9 cellular contexts compared by ENCODE assay signal in genomic region chr20:31602779-31603441, GRCh38. TPM values are rescaled to one million over a fixed set of nuclear protein-coding genes. Genes with fewer than 3 reads are reported as not detected.
DNase-seq lines count a peak whose midpoint lies in the region; ATAC-seq and TF ChIP-seq lines count a peak whose summit lies in the region.
"Had no signal": no experiment of that assay in that cellular context is flagged by ENCODE, and none has a peak within 500 bp of the region (broad histone marks: within the 10 kb centered on the region; RNA-seq: fewer than 3 reads in every experiment).

No MANE protein-coding gene starts in this region.

- DNase-seq in Calu3: peak; percentile 84
- peak; percentile 22 for DNase-seq in activated CD4-positive, alpha-beta T cell treated with anti-CD3 and anti-CD28 coated beads, Interleukin-2, amount 50 U/mL, for 1 hour
- peak; percentile 73 to 79 for DNase-seq in foreskin fibroblast
- DNase-seq in stimulated activated CD8-positive, alpha-beta memory T cell treated with anti-CD3 and anti-CD28 coated beads, Interleukin-4, amount 100 ng/mL, for 48 hours: peak; percentile 72
- DNase-seq in NCI-H1105 (lab: John Stamatoyannopoulos, UW): no peak
- DNase-seq in NCI-H2029 (lab: John Stamatoyannopoulos, UW): no peak

- H3K36me3 Mint-ChIP-seq in Calu3 (ENCODE audit: insufficient read depth, unreplicated experiment): peaks cover 69% of the 10 kb centered on the region

- CTCF ChIA-PET in Calu3 (lab: Charles Lee): interaction anchor here (0.6 to 3.7 kb wide), 14 partner anchors 9 to 85 kb away, joined by 3 to 57 read pairs (median 6); no protein-coding TSS in a partner anchor

- H3K27me3 ChIP-seq in KMS-11 (ENCODE audit: insufficient read depth, low read depth): no peaks in the 10 kb centered on the region

- H3K4me2 ChIP-seq in KMS-11: peak overlapping the region; percentile 91

- H3K27ac Mint-ChIP-seq in Calu3 (ENCODE audit: unreplicated experiment): peak overlapping the region; percentile 93
- H3K27ac Mint-ChIP-seq: stimulated activated naive CD8-positive, alpha-beta T cell treated with anti-CD3 and anti-CD28 coated beads, Interleukin-15, Interleukin-2, amounts not matched to agents 100 ng/mL and 50 ng/mL, for 24 hours had no signal

- peak overlapping the region; percentile 13; the same call in 1 of the 2 replicates for H2AFZ ChIP-seq in KMS-11 (ENCODE audit: low read depth)

- H3K27ac ChIP-seq in KMS-11: peak overlapping the region; percentile 85

- H3K4me1 Mint-ChIP-seq in Calu3 (ENCODE audit: low read depth, unreplicated experiment): peaks cover 28% of the 10 kb centered on the region

- no peak overlapping the region for H3K4me3 ChIP-seq in KMS-11 (IDR thresholded peaks at IDR 0.05; ENCODE audit: insufficient read depth, low read depth, low read length)
- H3K4me3 ChIP-seq in foreskin fibroblast (ENCODE audit: low read depth in 1 of 2, low read length in 2 of 2): peak overlapping the region in 1 of 2 donors; percentile 1

- H3K9me3 Mint-ChIP-seq in Calu3 (ENCODE audit: low read depth, unreplicated experiment): no peaks in the 10 kb centered on the region
- H3K9me3 Mint-ChIP-seq: stimulated activated naive CD8-positive, alpha-beta T cell treated with anti-CD3 and anti-CD28 coated beads, Interleukin-15, Interleukin-2, amounts not matched to agents 100 ng/mL and 50 ng/mL, for 24 hours had no signal

- peak; percentile 17 for TF ChIP-seq CTCF in Calu3 (IDR thresholded peaks at IDR 0.05; ENCODE audit: unreplicated experiment)
- TF ChIP-seq CTCF in KMS-11 (conservative IDR thresholded peaks at IDR 0.05; ENCODE audit: low read depth, low read length): no peak
- TF ChIP-seq CTCF in foreskin fibroblast (IDR thresholded peaks at IDR 0.05; ENCODE audit: low read depth, low read length): no peak

- H3K4me3 Mint-ChIP-seq in Calu3 (ENCODE audit: low read depth, unreplicated experiment): peak overlapping the region; percentile 51

- peaks cover 54% of the 10 kb centered on the region for H3K4me1 ChIP-seq in KMS-11 (ENCODE audit: low read depth, poor library complexity, severe bottlenecking)

- intact Hi-C loops in Calu3 (cut with micrococcal nuclease; ENCODE audit: unreplicated experiment): no loop called here

- peaks cover 11% of the 10 kb centered on the region for H3K27me3 Mint-ChIP-seq in Calu3 (ENCODE audit: unreplicated experiment)

- no peaks in the 10 kb centered on the region for H4K20me1 ChIP-seq in KMS-11 (ENCODE audit: insufficient read depth)

- peak overlapping the region; percentile 1; the same call in 1 of the 2 replicates for H3K9ac ChIP-seq in KMS-11

- no TSS peak for BruUV-seq in Calu3 (replicated peaks; lab: Mats Ljungman, UMichigan)

- H3K79me2 ChIP-seq in KMS-11 (ENCODE audit: insufficient read depth, low read depth): peaks cover 16% of the 10 kb centered on the region

- peak; percentile 58 for ATAC-seq in GM21367 (IDR thresholded peaks at IDR 0.05; ENCODE audit: unreplicated experiment)

- no peaks in the 10 kb centered on the region for H3K36me3 ChIP-seq in KMS-11 (ENCODE audit: insufficient read depth)

RNA-seq across cellular contexts. Expression of gene ID1, which starts 2.2 kb away (rescaled TPM):
- total RNA-seq in Calu3 (2022): 347 and 431 TPM in 2 replicates

RNA-seq across cellular contexts. Expression of gene COX4I2, which starts 34.8 kb away (rescaled TPM):
- total RNA-seq in Calu3 (2022): not detected in 2 replicates

Comparison
In these comparisons a context has a peak if more than half of its experiments do, and no peak if none do; other contexts are left out.
1. DNase-seq: peak in Calu3 (single experiment), activated CD4-positive, alpha-beta T cell treated with anti-CD3 and anti-CD28 coated beads, Interleukin-2, amount 50 U/mL, for 1 hour (single experiment), foreskin fibroblast (2 of 2) and stimulated activated CD8-positive, alpha-beta memory T cell treated with anti-CD3 and anti-CD28 coated beads, Interleukin-4, amount 100 ng/mL, for 48 hours (single experiment); none in NCI-H1105 (single experiment) and NCI-H2029 (single experiment).